In the genomic region with DNA sequence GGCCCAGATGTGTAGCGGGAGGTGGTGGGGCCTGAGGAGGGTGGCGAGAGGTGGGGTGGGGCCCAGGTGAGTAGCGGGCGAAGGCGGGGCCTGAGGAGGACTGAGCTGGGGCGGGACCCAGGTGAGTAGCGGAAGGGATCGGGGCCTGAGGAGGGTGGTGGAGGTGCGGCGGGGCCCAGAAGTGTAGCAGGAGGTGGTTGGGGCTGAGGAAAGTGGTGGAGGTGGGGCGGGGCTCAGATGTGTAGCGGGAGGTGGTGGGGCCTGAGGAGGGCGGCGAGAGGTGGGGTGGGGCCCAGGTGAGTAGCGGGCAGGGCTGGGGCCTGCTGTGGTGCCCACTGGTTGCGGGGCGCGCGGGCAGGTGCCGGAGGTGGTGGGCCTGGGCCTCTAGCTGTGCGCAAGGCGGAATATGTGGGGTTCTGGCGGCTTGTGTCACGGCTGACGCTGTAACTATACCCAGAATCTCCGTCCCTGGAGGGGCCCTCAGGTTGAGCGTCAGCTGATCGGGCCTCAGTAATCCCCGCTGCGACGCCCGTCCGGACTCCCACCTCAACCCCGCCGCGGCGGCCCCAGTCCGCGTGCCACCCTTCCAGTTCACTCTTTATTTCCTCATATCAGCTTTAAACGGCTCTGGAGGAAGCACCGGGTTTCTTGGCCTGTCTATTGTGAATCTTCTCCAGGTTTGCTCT, we compare ENCODE assay signal across 8 cellular contexts. TPM values are rescaled to one million over a fixed set of nuclear protein-coding genes. Genes with fewer than 3 reads are reported as not detected.
DNase-seq lines count a peak whose midpoint lies in the region; ATAC-seq and TF ChIP-seq lines count a peak whose summit lies in the region.

No MANE protein-coding gene starts in this region.

- peak overlapping the region; percentile 100 for H3K27ac Mint-ChIP-seq in CD8-positive, alpha-beta T cell

- WGBS in iPS DF 6.9 (ENCODE audit: insufficient coverage, insufficient read length): no CpG with 5 or more reads among the region's 41 CpGs

- H3K9me3 ChIP-seq in CD8-positive, alpha-beta T cell (ENCODE audit: low read length): no peaks in the 10 kb centered on the region
- no peaks in the 10 kb centered on the region for H3K9me3 ChIP-seq in KOPT-K1 (ENCODE audit: insufficient read depth, low read length, poor library complexity, severe bottlenecking)
- H3K9me3 ChIP-seq in iPS DF 6.9 (ENCODE audit: control insufficient read depth, insufficient read depth, low read length): no peaks in the 10 kb centered on the region
- H3K9me3 ChIP-seq in skeletal muscle satellite cell (replicated peaks; ENCODE audit: low read length): no peaks in the 10 kb centered on the region

- H3K9me3 Mint-ChIP-seq in CD8-positive, alpha-beta T cell: no peaks in the 10 kb centered on the region

- H3K4me3 Mint-ChIP-seq in CD8-positive, alpha-beta T cell: peak overlapping the region; percentile 100

- H3K4me1 ChIP-seq in CD8-positive, alpha-beta T cell (ENCODE audit: insufficient read depth, low read length): peaks cover 19% of the 10 kb centered on the region
- no peaks in the 10 kb centered on the region for H3K4me1 ChIP-seq in iPS DF 6.9 (ENCODE audit: control insufficient read depth, insufficient read depth, low read length)
- H3K4me1 ChIP-seq in skeletal muscle satellite cell (ENCODE audit: control insufficient read depth, insufficient read depth, low read length): peaks cover 23% of the 10 kb centered on the region

- intact Hi-C loops in CD8-positive, alpha-beta T cell (cut with DNase I, micrococcal nuclease): loop anchor here (1.0 to 10.0 kb wide), 10 partner anchors 30 to 965 kb away; a partner anchor contains a TSS

- no peak for ATAC-seq in CD8-positive, alpha-beta T cell
- ATAC-seq in GM19452 (IDR thresholded peaks at IDR 0.05; ENCODE audit: unreplicated experiment): peak; percentile 19

- H3K27ac ChIP-seq in CD8-positive, alpha-beta T cell (ENCODE audit: low read depth, low read length): peak overlapping the region; percentile 91
- H3K27ac ChIP-seq in KOPT-K1 (ENCODE audit: low read depth, low read length, poor library complexity, severe bottlenecking) (peak overlapping the region; percentile 71), iPS DF 6.9 (ENCODE audit: low read length) (no peak overlapping the region)

- no peaks in the 10 kb centered on the region for H3K27me3 ChIP-seq in CD8-positive, alpha-beta T cell (ENCODE audit: insufficient read depth, low read length)
- no peaks in the 10 kb centered on the region for H3K27me3 ChIP-seq in iPS DF 6.9 (ENCODE audit: control insufficient read depth, insufficient read depth, low read length)
- H3K27me3 ChIP-seq in skeletal muscle satellite cell (ENCODE audit: control insufficient read depth, insufficient read depth, low read length): no peaks in the 10 kb centered on the region

- POLR2A ChIA-PET in CD8-positive, alpha-beta T cell (lab: Charles Lee): interaction anchor here (0.9 to 2.8 kb wide), 7 partner anchors 25 to 1801 kb away, joined by 3 to 44 read pairs (median 4); a partner anchor contains a TSS

- H3K36me3 ChIP-seq in CD8-positive, alpha-beta T cell (ENCODE audit: insufficient read depth, low read length): peaks cover 5% of the 10 kb centered on the region
- peaks cover 28% of the 10 kb centered on the region for H3K36me3 ChIP-seq in KOPT-K1 (ENCODE audit: insufficient read depth, low read length)
- no peaks in the 10 kb centered on the region; the same call in 1 of the 2 replicates for H3K36me3 ChIP-seq in iPS DF 6.9 (ENCODE audit: control insufficient read depth, insufficient read depth, low read length)
- peaks cover 34% of the 10 kb centered on the region for H3K36me3 ChIP-seq in skeletal muscle satellite cell (ENCODE audit: insufficient read depth, low read length)

- peak overlapping the region; percentile 81 for H3K9ac ChIP-seq in skeletal muscle satellite cell (ENCODE audit: low read depth, low read length)

- H3K4me2 ChIP-seq in skeletal muscle satellite cell (ENCODE audit: low read length): peak overlapping the region; percentile 89

- peak in 2 of 7 experiments; percentile 5 for DNase-seq in CD8-positive, alpha-beta T cell
- DNase-seq in anterior cingulate cortex (lab: John Stamatoyannopoulos, UW) (peak in 38 of 58 donors; percentile 7 to 75 (median 42)), iPS DF 6.9 (ENCODE audit: low read depth, low spot score) (no peak), cerebellar nuclear complex (lab: John Stamatoyannopoulos, UW) (no peak), KG1 (lab: John Stamatoyannopoulos, UW) (no peak)

- peak overlapping the region; percentile 87 for H3K4me3 ChIP-seq in CD8-positive, alpha-beta T cell (ENCODE audit: low read depth, low read length)
- peak overlapping the region; percentile 83; the same call in 1 of the 2 replicates for H3K4me3 ChIP-seq in iPS DF 6.9 (ENCODE audit: low read length)
- H3K4me3 ChIP-seq in skeletal muscle satellite cell (ENCODE audit: low read length): peak overlapping the region; percentile 84

- no peak for TF ChIP-seq CTCF in CD8-positive, alpha-beta T cell (IDR thresholded peaks at IDR 0.05)

- peaks cover 28% of the 10 kb centered on the region for H3K36me3 Mint-ChIP-seq in CD8-positive, alpha-beta T cell

- peaks cover 36% of the 10 kb centered on the region for H3K4me1 Mint-ChIP-seq in CD8-positive, alpha-beta T cell (ENCODE audit: low read depth)

- CTCF ChIA-PET in CD8-positive, alpha-beta T cell (lab: Charles Lee): interaction anchor here (0.8 to 2.6 kb wide), 3 partner anchors 7 to 150 kb away, joined by 3 to 10 read pairs (median 4); a partner anchor contains a TSS

- no peaks in the 10 kb centered on the region for H3K27me3 Mint-ChIP-seq in CD8-positive, alpha-beta T cell (ENCODE audit: low read depth)

RNA-seq across cellular contexts. Expression of a gene that starts 0.9 kb away (rescaled TPM):
- 10 to 100 TPM; 69.7 to 78.9 TPM for total RNA-seq in CD8-positive, alpha-beta T cell
- total RNA-seq in skeletal muscle satellite cell (2012; rRNA removed): 201 and 213 TPM in 2 replicates

RNA-seq across cellular contexts. Expression of a gene that starts 7.6 kb away (rescaled TPM):
- total RNA-seq in CD8-positive, alpha-beta T cell: under 1 TPM in 1 of 2 experiments, not detected in 1; 0.17 TPM
- 44.1 and 50.5 TPM in 2 replicates for total RNA-seq in skeletal muscle satellite cell (2012; rRNA removed)

RNA-seq across cellular contexts. Expression of a gene that starts 27.5 kb away (rescaled TPM):
- under 1 TPM in 1 of 2 experiments, not detected in 1; 0.28 TPM for total RNA-seq in CD8-positive, alpha-beta T cell
- total RNA-seq in skeletal muscle satellite cell (2012; rRNA removed): 9.6 and 10.9 TPM in 2 replicates

RNA-seq across cellular contexts. Expression of a gene that starts 29.8 kb away (rescaled TPM):
- 1 to 10 TPM; 3.7 to 4.8 TPM for total RNA-seq in CD8-positive, alpha-beta T cell
- total RNA-seq in skeletal muscle satellite cell (2012; rRNA removed): 12.7 and 13.3 TPM in 2 replicates

RNA-seq across cellular contexts. Expression of a gene that starts 46.1 kb away (rescaled TPM):
- not detected for total RNA-seq in CD8-positive, alpha-beta T cell
- not detected in 2 replicates for total RNA-seq in skeletal muscle satellite cell (2012; rRNA removed)

Comparison
In these comparisons a context has a peak if more than half of its experiments do, and no peak if none do; other contexts are left out.
1. DNase-seq: peak in anterior cingulate cortex (38 of 58); none in iPS DF 6.9 (single experiment), cerebellar nuclear complex (0 of 2) and KG1 (single experiment).
2. Peak in every context shown above with its lines, with median percentiles within 50 percentile points of each other: H3K4me3 ChIP-seq.